In the genomic region with DNA sequence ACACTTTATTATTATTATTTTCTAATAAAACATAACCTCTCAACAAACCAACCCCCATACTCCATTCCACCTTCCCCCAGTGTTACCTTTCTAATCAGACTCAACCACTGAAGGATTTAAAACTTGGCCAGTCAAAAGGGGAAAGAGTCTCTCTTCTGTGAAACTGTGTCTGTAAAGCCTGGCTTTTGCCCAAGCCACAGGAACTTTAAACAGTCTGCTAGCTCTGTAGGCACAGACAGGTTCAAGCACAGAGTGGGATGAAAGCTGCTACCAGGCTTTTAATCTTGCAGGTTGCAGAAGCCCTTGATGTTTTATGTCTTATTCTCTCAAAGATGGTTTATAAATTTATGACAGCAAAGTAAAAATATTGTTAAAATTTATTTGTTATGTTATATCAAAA, we compare ENCODE assay signal across 19 cellular contexts.
DNase-seq lines count a peak whose midpoint lies in the region; TF ChIP-seq lines count a peak whose summit lies in the region.
"Had no signal": no experiment of that assay in that cellular context is flagged by ENCODE, and none has a peak within 500 bp of the region (broad histone marks: within the 10 kb centered on the region; RNA-seq: fewer than 3 reads in every experiment).

No MANE protein-coding gene starts in this region.

- no peaks in the 10 kb centered on the region for H3K9me3 Mint-ChIP-seq in progenitor cell of endocrine pancreas (ENCODE audit: low read depth)
- H3K9me3 Mint-ChIP-seq: activated CD4-positive, alpha-beta T cell treated with anti-CD3 and anti-CD28 coated beads, Interleukin-2, amount 10 ng/mL, durations not matched to agents 7 days and 5 days had no signal

- TF ChIP-seq CTCF in astrocyte of the cerebellum (IDR thresholded peaks at IDR 0.05; ENCODE audit: low read depth, low read length, missing control alignments), result no peak
- no peak for TF ChIP-seq CTCF in ascending aorta (IDR thresholded peaks at IDR 0.05)
- TF ChIP-seq CTCF in progenitor cell of endocrine pancreas (IDR thresholded peaks at IDR 0.05; ENCODE audit: unreplicated experiment), result no peak
- no peak for TF ChIP-seq CTCF in dorsolateral prefrontal cortex (IDR thresholded peaks at IDR 0.05 in 54 of 56, conservative IDR thresholded peaks at IDR 0.05 in 2 of 56; ENCODE audit: low read depth in 1 of 56, partially characterized antibody in 56 of 56)

- H3K36me3 Mint-ChIP-seq in progenitor cell of endocrine pancreas (ENCODE audit: insufficient read depth), result no peaks in the 10 kb centered on the region
- H3K36me3 Mint-ChIP-seq: stimulated activated effector memory CD8-positive, alpha-beta T cell treated with anti-CD3 and anti-CD28 coated beads, Interleukin-12 subunit alpha, Interleukin-12 subunit beta, amount 100 ng/mL, for 72 hours had no signal

- peaks cover 0 to 7% of the 10 kb centered on the region in 2 donors for H3K4me1 ChIP-seq in ascending aorta
- H3K4me1 ChIP-seq: BLaER1, parathyroid adenoma had no signal

- in situ Hi-C loops in astrocyte of the cerebellum (cut with HindIII; ENCODE audit: low sequenced_read_pairs), result no loop called here

- intact Hi-C loops in ascending aorta (cut with DNase I) (no loop called here), dorsolateral prefrontal cortex (cut with DNase I) (no loop called here)

- H3K27ac ChIP-seq in ascending aorta (no peak overlapping the region), dorsolateral prefrontal cortex (no peak overlapping the region)
- H3K27ac ChIP-seq: BLaER1, parathyroid adenoma, tibial artery had no signal

- H3K4me3 ChIP-seq in astrocyte of the cerebellum (ENCODE audit: low read depth, low read length) (no peak overlapping the region), ascending aorta (no peak overlapping the region), dorsolateral prefrontal cortex (no peak overlapping the region)
- H3K4me3 ChIP-seq: BLaER1, smooth muscle cell, tibial artery had no signal

- H3K27ac Mint-ChIP-seq in progenitor cell of endocrine pancreas, result no peak overlapping the region
- H3K27ac Mint-ChIP-seq: activated CD4-positive, alpha-beta T cell treated with anti-CD3 and anti-CD28 coated beads, Interleukin-2, amount 10 ng/mL, durations not matched to agents 7 days and 5 days; activated naive CD4-positive, alpha-beta T cell treated with anti-CD3 and anti-CD28 coated beads for 36 hours; stimulated activated effector memory CD8-positive, alpha-beta T cell treated with anti-CD3 and anti-CD28 coated beads, Interleukin-12 subunit alpha, Interleukin-12 subunit beta, amount 100 ng/mL, for 72 hours had no signal

- no peaks in the 10 kb centered on the region for H3K27me3 Mint-ChIP-seq in progenitor cell of endocrine pancreas
- H3K27me3 Mint-ChIP-seq: activated CD4-positive, alpha-beta T cell treated with anti-CD3 and anti-CD28 coated beads, Interleukin-2, amount 10 ng/mL, durations not matched to agents 7 days and 5 days had no signal

- DNase-seq in EL, result peak; percentile 41
- peak; percentile 50 for DNase-seq in LHCN-M2 (ENCODE audit: low read depth)
- peak; percentile 74 for DNase-seq in astrocyte of the cerebellum (ENCODE audit: low read depth)
- peak; percentile 74 for DNase-seq in iris pigment epithelial cell (ENCODE audit: low read depth)
- no peak for DNase-seq in ascending aorta (ENCODE audit: low spot score in 2 of 2)
- no peak for DNase-seq in NCI-H82 (lab: John Stamatoyannopoulos, UW)
- DNase-seq in progenitor cell of endocrine pancreas (ENCODE audit: low spot score, unreplicated experiment), result no peak
- no peak for DNase-seq in dorsolateral prefrontal cortex
- DNase-seq: activated CD4-positive, alpha-beta T cell treated with anti-CD3 and anti-CD28 coated beads, Interleukin-2, amount 10 ng/mL, durations not matched to agents 7 days and 5 days; activated naive CD4-positive, alpha-beta T cell treated with anti-CD3 and anti-CD28 coated beads for 36 hours; left ventricle myocardium superior; NCI-H1417; NCI-H446 treated with DMSO at 0.1 percent for 48 hours; T1000; tibial artery had no signal

- H3K4me3 Mint-ChIP-seq in progenitor cell of endocrine pancreas (ENCODE audit: low read depth), result no peak overlapping the region
- H3K4me3 Mint-ChIP-seq: activated CD4-positive, alpha-beta T cell treated with anti-CD3 and anti-CD28 coated beads, Interleukin-2, amount 10 ng/mL, durations not matched to agents 7 days and 5 days; activated naive CD4-positive, alpha-beta T cell treated with anti-CD3 and anti-CD28 coated beads for 36 hours; stimulated activated effector memory CD8-positive, alpha-beta T cell treated with anti-CD3 and anti-CD28 coated beads, Interleukin-12 subunit alpha, Interleukin-12 subunit beta, amount 100 ng/mL, for 72 hours had no signal

- no peaks in the 10 kb centered on the region for H3K4me1 Mint-ChIP-seq in progenitor cell of endocrine pancreas (ENCODE audit: low read depth)
- H3K4me1 Mint-ChIP-seq: activated CD4-positive, alpha-beta T cell treated with anti-CD3 and anti-CD28 coated beads, Interleukin-2, amount 10 ng/mL, durations not matched to agents 7 days and 5 days; stimulated activated effector memory CD8-positive, alpha-beta T cell treated with anti-CD3 and anti-CD28 coated beads, Interleukin-12 subunit alpha, Interleukin-12 subunit beta, amount 100 ng/mL, for 72 hours had no signal

- H3K9me3 ChIP-seq in ascending aorta, result no peaks in the 10 kb centered on the region
- H3K9me3 ChIP-seq: BLaER1, tibial artery had no signal

- H3K27me3 ChIP-seq in ascending aorta, result no peaks in the 10 kb centered on the region
- no peaks in the 10 kb centered on the region for H3K27me3 ChIP-seq in dorsolateral prefrontal cortex
- H3K27me3 ChIP-seq: BLaER1, tibial artery had no signal

- H3K36me3 ChIP-seq in ascending aorta, result no peaks in the 10 kb centered on the region
- H3K36me3 ChIP-seq: BLaER1, tibial artery had no signal

Comparison
In these comparisons a context has a peak if more than half of its experiments do, and no peak if none do; other contexts are left out.
1. DNase-seq: peak in EL (single experiment), LHCN-M2 (single experiment), astrocyte of the cerebellum (single experiment) and iris pigment epithelial cell (single experiment); none in ascending aorta (0 of 2), NCI-H82 (single experiment), progenitor cell of endocrine pancreas (single experiment) and dorsolateral prefrontal cortex (0 of 10).